9 cellular contexts compared by ENCODE assay signal in genomic region chr21:29078884-29079765, GRCh38. TPM values are rescaled to one million over a fixed set of nuclear protein-coding genes. Genes with fewer than 3 reads are reported as not detected.
DNase-seq lines count a peak whose midpoint lies in the region; ATAC-seq and TF ChIP-seq lines count a peak whose summit lies in the region.
"Had no signal": no experiment of that assay in that cellular context is flagged by ENCODE, and none has a peak within 500 bp of the region (broad histone marks: within the 10 kb centered on the region; RNA-seq: fewer than 3 reads in every experiment).

No MANE protein-coding gene starts in this region.

- H3K27ac Mint-ChIP-seq in activated CD8-positive, alpha-beta T cell treated with anti-CD3 and anti-CD28 coated beads for 36 hours: peak overlapping the region; percentile 95
- H3K27ac Mint-ChIP-seq in Calu3 (ENCODE audit: unreplicated experiment): no peak overlapping the region

- peak overlapping the region; percentile 32 for H2AFZ ChIP-seq in IMR-90 (replicated peaks; ENCODE audit: low read length, poor library complexity)
- no peak overlapping the region for H2AFZ ChIP-seq in mesenchymal stem cell (ENCODE audit: low read depth, low read length)

- H4K8ac ChIP-seq in IMR-90 (ENCODE audit: low read depth in 2 of 2, low read length in 2 of 2): peak overlapping the region in 1 of 2 experiments; percentile 47; a peak in 2 of 4 replicates
- H4K8ac ChIP-seq in mesenchymal stem cell (ENCODE audit: low read length): no peak overlapping the region

- peak overlapping the region; percentile 51; the same call in 1 of the 2 replicates for H3K23ac ChIP-seq in IMR-90 (ENCODE audit: low read depth, low read length)
- no peak overlapping the region for H3K23ac ChIP-seq in mesenchymal stem cell (ENCODE audit: low read length in 2 of 2)

- no peak overlapping the region for H3K27ac ChIP-seq in IMR-90 (ENCODE audit: insufficient read depth, low read length)
- H3K27ac ChIP-seq in mesenchymal stem cell (ENCODE audit: low read length, poor library complexity, severe bottlenecking): peak overlapping the region; percentile 6
- H3K27ac ChIP-seq in esophagus muscularis mucosa (replicated peaks in 1 of 4): peak overlapping the region in 1 of 4 donors; percentile 10

- DNase-seq in CD1c-positive myeloid dendritic cell (ENCODE audit: extremely low spot score) (peak; percentile 87), IMR-90 (no peak), mesenchymal stem cell (peak; percentile 29), esophagus muscularis mucosa (ENCODE audit: extremely low spot score) (no peak), Calu3 (no peak), NCI-H2171 treated with DMSO at 0.1 percent for 48 hours (lab: John Stamatoyannopoulos, UW) (no peak)
- DNase-seq in activated CD8-positive, alpha-beta T cell treated with anti-CD3 and anti-CD28 coated beads for 36 hours: peak; percentile 75

- peaks cover 7% of the 10 kb centered on the region for H3K36me3 Mint-ChIP-seq in activated CD8-positive, alpha-beta T cell treated with anti-CD3 and anti-CD28 coated beads for 36 hours (ENCODE audit: low read depth)
- peaks cover 5% of the 10 kb centered on the region for H3K36me3 Mint-ChIP-seq in Calu3 (ENCODE audit: insufficient read depth, unreplicated experiment)

- peaks cover 0 to 13% of the 10 kb centered on the region in 2 experiments; a peak in 2 of 4 replicates for H3K79me1 ChIP-seq in IMR-90 (ENCODE audit: low read depth in 1 of 2, low read length in 2 of 2)
- H3K79me1 ChIP-seq in mesenchymal stem cell (replicated peaks; ENCODE audit: low read length, poor library complexity, severe bottlenecking): no peaks in the 10 kb centered on the region

- ATAC-seq in GM19351 (IDR thresholded peaks at IDR 0.05; ENCODE audit: unreplicated experiment) (peak; percentile 65), IMR-90 (ENCODE audit: low read depth) (no peak)
- peak; percentile 70 for ATAC-seq in activated CD8-positive, alpha-beta T cell treated with anti-CD3 and anti-CD28 coated beads for 36 hours

- no peak overlapping the region; the same call in 1 of the 2 replicates for H2BK20ac ChIP-seq in IMR-90 (ENCODE audit: low read depth, low read length)

- no peaks in the 10 kb centered on the region for H3K9me3 ChIP-seq in IMR-90 (ENCODE audit: control insufficient read depth, insufficient read depth, low read length)
- no peaks in the 10 kb centered on the region for H3K9me3 ChIP-seq in mesenchymal stem cell (ENCODE audit: control insufficient read depth, low read length)
- H3K9me3 ChIP-seq in esophagus muscularis mucosa: no peaks in the 10 kb centered on the region

- no peak overlapping the region for H3K4me3 ChIP-seq in IMR-90 (ENCODE audit: insufficient read depth, low read depth, low read length)
- no peak overlapping the region for H3K4me3 ChIP-seq in mesenchymal stem cell (ENCODE audit: insufficient read depth in 1 of 2, low read depth in 1 of 2, low read length in 2 of 2)
- no peak overlapping the region for H3K4me3 ChIP-seq in esophagus muscularis mucosa

- CTCF ChIA-PET in IMR-90 (lab: Yijun Ruan, JAX): no interaction called here
- CTCF ChIA-PET in activated CD8-positive, alpha-beta T cell treated with anti-CD3 and anti-CD28 coated beads for 36 hours (lab: Charles Lee): interaction anchor here (1.0 to 1.5 kb wide), 5 partner anchors 9 to 298 kb away, joined by 3 to 5 read pairs (median 4); partner anchors contain the start of gene BACH1
- CTCF ChIA-PET in Calu3 (lab: Charles Lee): no interaction called here

- H3K4me3 Mint-ChIP-seq in activated CD8-positive, alpha-beta T cell treated with anti-CD3 and anti-CD28 coated beads for 36 hours: peak overlapping the region; percentile 75
- H3K4me3 Mint-ChIP-seq in Calu3 (ENCODE audit: low read depth, unreplicated experiment): no peak overlapping the region
- H3K4me3 Mint-ChIP-seq: neural crest cell had no signal

- no peaks in the 10 kb centered on the region for H3K36me3 ChIP-seq in IMR-90 (ENCODE audit: control insufficient read depth, insufficient read depth, low read length)
- peaks cover 0 to 3% of the 10 kb centered on the region in 2 experiments for H3K36me3 ChIP-seq in mesenchymal stem cell (ENCODE audit: control insufficient read depth in 1 of 2, insufficient read depth in 2 of 2, low read depth in 1 of 2, low read length in 2 of 2)
- H3K36me3 ChIP-seq in esophagus muscularis mucosa: no peaks in the 10 kb centered on the region

- TF ChIP-seq RAD21 in IMR-90 (IDR thresholded peaks at IDR 0.05; ENCODE audit: low read length): no peak

- H2BK120ac ChIP-seq in IMR-90 (ENCODE audit: low read depth, low read length): peak overlapping the region; percentile 23
- no peak overlapping the region for H2BK120ac ChIP-seq in mesenchymal stem cell (ENCODE audit: low read depth, low read length)

- H2AK5ac ChIP-seq in IMR-90 (ENCODE audit: low read depth, low read length) (peak overlapping the region; percentile 59; the same call in 1 of the 2 replicates), mesenchymal stem cell (ENCODE audit: low read length, severe bottlenecking) (peak overlapping the region; percentile 35)

- POLR2A ChIA-PET in IMR-90 (lab: Charles Lee; ENCODE audit: unreplicated experiment): no interaction called here
- POLR2A ChIA-PET in activated CD8-positive, alpha-beta T cell treated with anti-CD3 and anti-CD28 coated beads for 36 hours (lab: Charles Lee): interaction anchor here (0.7 to 1.9 kb wide), 7 partner anchors 9 to 370 kb away, joined by 3 to 8 read pairs (median 4); partner anchors contain the start of genes LTN1 and USP16

- H4K91ac ChIP-seq in IMR-90 (ENCODE audit: insufficient read depth, low read depth, low read length) (no peak overlapping the region), mesenchymal stem cell (ENCODE audit: low read length) (no peak overlapping the region)

- no peak overlapping the region for H2BK12ac ChIP-seq in mesenchymal stem cell (ENCODE audit: low read length in 2 of 2)

- TF ChIP-seq EP300 in esophagus muscularis mucosa (IDR thresholded peaks at IDR 0.05): no peak

- H2BK15ac ChIP-seq in IMR-90 (ENCODE audit: low read depth, low read length) (peak overlapping the region; percentile 73; the same call in 2 of the 3 replicates), mesenchymal stem cell (ENCODE audit: low read depth, poor library complexity, severe bottlenecking) (no peak overlapping the region)

- H3K4me2 ChIP-seq in IMR-90 (ENCODE audit: low read depth, low read length) (no peak overlapping the region), mesenchymal stem cell (ENCODE audit: low read length, poor library complexity, severe bottlenecking) (no peak overlapping the region)

- peaks cover 10% of the 10 kb centered on the region for H3K4me1 ChIP-seq in IMR-90 (ENCODE audit: control insufficient read depth, insufficient read depth, low read length)
- peaks cover 8% of the 10 kb centered on the region for H3K4me1 ChIP-seq in mesenchymal stem cell (ENCODE audit: control insufficient read depth, insufficient read depth, low read depth, low read length)
- H3K4me1 ChIP-seq in esophagus muscularis mucosa: peaks cover 8 to 40% (median 11%) of the 10 kb centered on the region in 4 donors

- TF ChIP-seq CTCF in IMR-90 (conservative IDR thresholded peaks at IDR 0.05; ENCODE audit: low read depth, low read length) (no peak), esophagus muscularis mucosa (IDR thresholded peaks at IDR 0.05) (no peak), Calu3 (IDR thresholded peaks at IDR 0.05; ENCODE audit: unreplicated experiment) (no peak)
- TF ChIP-seq CTCF in activated CD8-positive, alpha-beta T cell treated with anti-CD3 and anti-CD28 coated beads for 36 hours (IDR thresholded peaks at IDR 0.05): no peak

- H3K27me3 ChIP-seq in IMR-90 (ENCODE audit: control insufficient read depth, insufficient read depth, low read length) (no peaks in the 10 kb centered on the region), mesenchymal stem cell (ENCODE audit: control insufficient read depth in 1 of 2, insufficient read depth in 1 of 2, low read length in 2 of 2) (no peaks in the 10 kb centered on the region), esophagus muscularis mucosa (no peaks in the 10 kb centered on the region)

- H3K4me1 Mint-ChIP-seq in activated CD8-positive, alpha-beta T cell treated with anti-CD3 and anti-CD28 coated beads for 36 hours (ENCODE audit: low read depth): peaks cover 52% of the 10 kb centered on the region
- H3K4me1 Mint-ChIP-seq in Calu3 (ENCODE audit: low read depth, unreplicated experiment): peaks cover 8% of the 10 kb centered on the region

- intact Hi-C loops in IMR-90 (cut with micrococcal nuclease): no loop called here
- intact Hi-C loops in activated CD8-positive, alpha-beta T cell treated with anti-CD3 and anti-CD28 coated beads for 36 hours (cut with micrococcal nuclease): loop anchor here (2.0 kb wide), 1 partner anchor 222 kb away; no protein-coding TSS in a partner anchor
- intact Hi-C loops in esophagus muscularis mucosa (cut with DNase I): loop anchor here (5.0 kb wide), 1 partner anchor 68 kb away; no protein-coding TSS in a partner anchor
- intact Hi-C loops in Calu3 (cut with micrococcal nuclease; ENCODE audit: unreplicated experiment): no loop called here

- H2BK5ac ChIP-seq in IMR-90 (ENCODE audit: low read depth, low read length, poor library complexity, severe bottlenecking): no peak overlapping the region
- no peak overlapping the region for H2BK5ac ChIP-seq in mesenchymal stem cell (ENCODE audit: low read depth, low read length, poor library complexity, severe bottlenecking)

- H3K14ac ChIP-seq in IMR-90 (replicated peaks; ENCODE audit: low read depth, low read length): 0 out of 2 replicates have a peak overlapping the region, but pooled peaks have one; percentile 20
- no peak overlapping the region for H3K14ac ChIP-seq in mesenchymal stem cell (ENCODE audit: low read length in 2 of 2)

- H3K4ac ChIP-seq in IMR-90 (ENCODE audit: low read depth, low read length): peak overlapping the region; percentile 37; the same call in 1 of the 2 replicates
- H3K4ac ChIP-seq in mesenchymal stem cell (ENCODE audit: low read depth in 1 of 2, low read length in 2 of 2): no peak overlapping the region

- H3K56ac ChIP-seq in IMR-90 (ENCODE audit: extremely low read depth, insufficient read depth, low read length): no peak overlapping the region; the same call in 1 of the 2 replicates

- peak overlapping the region; percentile 26 for H2AK9ac ChIP-seq in IMR-90 (replicated peaks; ENCODE audit: low read depth, low read length, poor library complexity)

- H4K5ac ChIP-seq in IMR-90 (ENCODE audit: low read depth, low read length): no peak overlapping the region

- BruUV-seq in IMR-90 (replicated peaks; lab: Mats Ljungman, UMichigan): no TSS peak
- no TSS peak for BruUV-seq in Calu3 (replicated peaks; lab: Mats Ljungman, UMichigan)

- no peak for TF ChIP-seq POLR2A in IMR-90 (IDR thresholded peaks at IDR 0.05; ENCODE audit: low read depth, low read length)
- no peak for TF ChIP-seq POLR2A in esophagus muscularis mucosa (IDR thresholded peaks at IDR 0.05; ENCODE audit: low read depth)

- in situ Hi-C loops in IMR-90 (cut with MboI; ENCODE audit: low sequenced_read_pairs): loop anchor here (25.0 kb wide), 1 partner anchor 2008 kb away; no protein-coding TSS in a partner anchor

- no CpG with 5 or more reads among the region's 8 CpGs for WGBS in IMR-90 (ENCODE audit: extremely low coverage in 2 of 2, insufficient read length in 1 of 2), 2 experiments
- 82% methylated on average over 8 of the region's 8 CpGs for WGBS in mesenchymal stem cell
- 79% methylated on average over 7 of the region's 8 CpGs for WGBS in esophagus muscularis mucosa

- no peaks in the 10 kb centered on the region for H4K20me1 ChIP-seq in IMR-90 (ENCODE audit: insufficient read depth, low read length)

- H3K9me3 Mint-ChIP-seq in activated CD8-positive, alpha-beta T cell treated with anti-CD3 and anti-CD28 coated beads for 36 hours: peaks cover 5% of the 10 kb centered on the region
- H3K9me3 Mint-ChIP-seq in Calu3 (ENCODE audit: low read depth, unreplicated experiment): no peaks in the 10 kb centered on the region
- H3K9me3 Mint-ChIP-seq: neural crest cell had no signal

- H3K18ac ChIP-seq in IMR-90 (ENCODE audit: low read depth, low read length) (no peak overlapping the region), mesenchymal stem cell (ENCODE audit: low read depth in 1 of 2, low read length in 2 of 2) (no peak overlapping the region)

- dilution Hi-C loops in IMR-90 (cut with HindIII; ENCODE audit: low sequenced_read_pairs, unreplicated experiment): no loop called here

- peaks cover 9% of the 10 kb centered on the region for H3K9me1 ChIP-seq in IMR-90 (ENCODE audit: insufficient read depth, low read length)

- no peaks in the 10 kb centered on the region for H3K27me3 Mint-ChIP-seq in activated CD8-positive, alpha-beta T cell treated with anti-CD3 and anti-CD28 coated beads for 36 hours
- no peaks in the 10 kb centered on the region for H3K27me3 Mint-ChIP-seq in Calu3 (ENCODE audit: unreplicated experiment)

- H3K9ac ChIP-seq in IMR-90 (ENCODE audit: low read depth, low read length) (no peak overlapping the region), mesenchymal stem cell (ENCODE audit: low read length) (no peak overlapping the region)

RNA-seq across cellular contexts. Expression of gene CCT8, which starts 5.7 kb away (rescaled TPM):
- total RNA-seq in IMR-90 (2012; rRNA removed) (192 and 286 TPM in 2 replicates), esophagus muscularis mucosa (100 to 1,000 TPM in 1 of 4 donors, 10 to 100 TPM in 3; 73.9 to 104 (median 85.4) TPM), Calu3 (2022) (184 and 198 TPM in 2 replicates)
- 147 and 172 TPM in 2 replicates for polyA plus RNA-seq in IMR-90 (2012; rRNA removed)
- polyA plus RNA-seq in IMR-90 (2012; cell fraction: cytosol; rRNA removed): 19.9 and 42.9 TPM in 2 replicates
- polyA plus RNA-seq in IMR-90 (2012; cell fraction: nucleus; rRNA removed; ENCODE audit: low replicate concordance): 9.3 and 70.2 TPM in 2 replicates
- total RNA-seq in activated CD8-positive, alpha-beta T cell treated with anti-CD3 and anti-CD28 coated beads for 36 hours: 100 to 1,000 TPM; 474 to 489 TPM
- polyA plus RNA-seq in mesenchymal stem cell (2013, experiment 1 of 2): 130 TPM
- 133 TPM for polyA plus RNA-seq in mesenchymal stem cell (2013, experiment 2 of 2)

RNA-seq across cellular contexts. Expression of gene MAP3K7CL, which starts 51.3 kb away (rescaled TPM):
- total RNA-seq in IMR-90 (2012; rRNA removed) (21.0 and 25.3 TPM in 2 replicates), esophagus muscularis mucosa (1 to 10 TPM; 1.6 to 2.8 (median 1.9) TPM), Calu3 (2022) (2.3 and 2.7 TPM in 2 replicates)
- 21.8 and 22.3 TPM in 2 replicates for polyA plus RNA-seq in IMR-90 (2012; rRNA removed)
- polyA plus RNA-seq in IMR-90 (2012; cell fraction: cytosol; rRNA removed): 10.0 and 17.0 TPM in 2 replicates
- polyA plus RNA-seq in IMR-90 (2012; cell fraction: nucleus; rRNA removed; ENCODE audit: low replicate concordance): 7.6 and 12.0 TPM in 2 replicates
- total RNA-seq in activated CD8-positive, alpha-beta T cell treated with anti-CD3 and anti-CD28 coated beads for 36 hours: 1 to 10 TPM; 3.2 to 4.7 TPM
- polyA plus RNA-seq in mesenchymal stem cell (2013, experiment 1 of 2): 16.6 TPM
- 16.7 TPM for polyA plus RNA-seq in mesenchymal stem cell (2013, experiment 2 of 2)
- total RNA-seq: neural crest cell had no signal

RNA-seq across cellular contexts. Expression of gene USP16, which starts 54.7 kb away (rescaled TPM):
- total RNA-seq in IMR-90 (2012; rRNA removed) (28.7 and 47.8 TPM in 2 replicates), esophagus muscularis mucosa (10 to 100 TPM; 31.3 to 47.8 (median 38.7) TPM), Calu3 (2022) (19.5 and 21.7 TPM in 2 replicates)
- 13.4 and 15.5 TPM in 2 replicates for polyA plus RNA-seq in IMR-90 (2012; rRNA removed)
- polyA plus RNA-seq in IMR-90 (2012; cell fraction: cytosol; rRNA removed): 1.2 and 1.9 TPM in 2 replicates
- 2.0 and 22.2 TPM in 2 replicates for polyA plus RNA-seq in IMR-90 (2012; cell fraction: nucleus; rRNA removed; ENCODE audit: low replicate concordance)
- total RNA-seq in activated CD8-positive, alpha-beta T cell treated with anti-CD3 and anti-CD28 coated beads for 36 hours: 10 to 100 TPM; 39.9 TPM
- polyA plus RNA-seq in mesenchymal stem cell (2013, experiment 1 of 2): 32.7 TPM
- polyA plus RNA-seq in mesenchymal stem cell (2013, experiment 2 of 2): 33.3 TPM

RNA-seq across cellular contexts. Expression of gene RWDD2B, which starts 60.0 kb away (rescaled TPM):
- total RNA-seq in IMR-90 (2012; rRNA removed) (21.5 and 28.1 TPM in 2 replicates), esophagus muscularis mucosa (10 to 100 TPM in 3 of 4 donors, 1 to 10 TPM in 1; 8.3 to 16.2 (median 12.9) TPM), Calu3 (2022) (14.7 and 17.3 TPM in 2 replicates)
- 15.1 and 19.6 TPM in 2 replicates for polyA plus RNA-seq in IMR-90 (2012; rRNA removed)
- polyA plus RNA-seq in IMR-90 (2012; cell fraction: cytosol; rRNA removed): 5.3 and 5.6 TPM in 2 replicates
- polyA plus RNA-seq in IMR-90 (2012; cell fraction: nucleus; rRNA removed; ENCODE audit: low replicate concordance): 1.9 and 7.8 TPM in 2 replicates
- total RNA-seq in activated CD8-positive, alpha-beta T cell treated with anti-CD3 and anti-CD28 coated beads for 36 hours: 10 to 100 TPM; 14.7 to 14.9 TPM
- polyA plus RNA-seq in mesenchymal stem cell (2013, experiment 1 of 2): 12.0 TPM
- polyA plus RNA-seq in mesenchymal stem cell (2013, experiment 2 of 2): 12.3 TPM

Comparison
In these comparisons a context has a peak if more than half of its experiments do, and no peak if none do; other contexts are left out.
1. DNase-seq: peak in CD1c-positive myeloid dendritic cell (single experiment), activated CD8-positive, alpha-beta T cell treated with anti-CD3 and anti-CD28 coated beads for 36 hours (single experiment) and mesenchymal stem cell (single experiment); none in IMR-90 (single experiment), esophagus muscularis mucosa (single experiment), Calu3 (single experiment) and NCI-H2171 treated with DMSO at 0.1 percent for 48 hours (single experiment).
2. intact Hi-C loops: an anchor here in activated CD8-positive, alpha-beta T cell treated with anti-CD3 and anti-CD28 coated beads for 36 hours (2.0 kb wide) and esophagus muscularis mucosa (5.0 kb wide); none called in IMR-90 and Calu3.